In the genomic region with DNA sequence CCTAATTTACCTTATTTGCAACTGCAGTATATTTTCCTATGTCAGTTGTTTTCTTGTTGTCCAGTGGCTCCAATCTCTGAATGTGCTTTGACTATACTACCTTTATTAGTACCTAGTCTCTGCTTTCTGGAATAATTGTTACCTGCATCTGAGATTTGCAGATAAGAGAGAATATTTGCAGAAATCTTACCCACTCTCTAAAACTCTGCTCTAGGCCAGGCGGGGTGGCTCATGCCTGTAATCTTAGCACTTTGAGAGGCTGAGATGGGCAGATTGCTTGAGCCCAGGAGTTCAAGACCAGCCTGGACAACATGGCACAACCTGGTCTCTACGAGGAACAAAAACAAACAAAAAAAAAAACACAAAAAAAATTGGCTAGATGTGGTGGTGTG, we compare ENCODE assay signal across 18 cellular contexts. TPM values are rescaled to one million over a fixed set of nuclear protein-coding genes. Genes with fewer than 3 reads are reported as not detected.
DNase-seq lines count a peak whose midpoint lies in the region; ATAC-seq and TF ChIP-seq lines count a peak whose summit lies in the region.
"Had no signal": no experiment of that assay in that cellular context is flagged by ENCODE, and none has a peak within 500 bp of the region (broad histone marks: within the 10 kb centered on the region; RNA-seq: fewer than 3 reads in every experiment).

No MANE protein-coding gene starts in this region.

- H3K27ac ChIP-seq in RWPE2 (ENCODE audit: poor library complexity, severe bottlenecking) = peak overlapping the region; percentile 23
- H3K27ac ChIP-seq in lower lobe of right lung = no peak overlapping the region
- H3K27ac ChIP-seq in stomach smooth muscle (ENCODE audit: low read length) = no peak overlapping the region
- H3K27ac ChIP-seq: C4-2B, SJCRH30 had no signal

- H3K27me3 ChIP-seq in RWPE2 (ENCODE audit: insufficient read depth, poor library complexity, severe bottlenecking) = no peaks in the 10 kb centered on the region
- H3K27me3 ChIP-seq in lower lobe of right lung (ENCODE audit: low read depth) = no peaks in the 10 kb centered on the region
- H3K27me3 ChIP-seq in stomach smooth muscle (ENCODE audit: control insufficient read depth in 1 of 2, insufficient read depth in 2 of 2, low read length in 2 of 2) = no peaks in the 10 kb centered on the region
- H3K27me3 ChIP-seq: SJCRH30 had no signal

- no peak for DNase-seq in activated naive CD8-positive, alpha-beta T cell treated with anti-CD3 and anti-CD28 coated beads, Interleukin-2, amount 50 U/mL, for 24 hours
- DNase-seq in activated naive CD8-positive, alpha-beta T cell treated with anti-CD3 and anti-CD28 coated beads for 36 hours = no peak
- DNase-seq in RWPE2 (ENCODE audit: low spot score) (no peak), lower lobe of right lung (no peak), NCI-H1417 treated with DMSO at 0.1 percent for 48 hours (lab: John Stamatoyannopoulos, UW) (no peak)
- no peak for DNase-seq in effector CD8-positive, alpha-beta T cell (lab: John Stamatoyannopoulos, UW)
- DNase-seq: activated CD4-positive, alpha-beta T cell treated with anti-CD3 and anti-CD28 coated beads for 1 hour; effector memory CD4-positive, alpha-beta T cell; heart right ventricle; mammary epithelial cell; NCI-H524 treated with DMSO at 0.1 percent for 48 hours; nephron progenitor cell; SJCRH30 had no signal

- TF ChIP-seq CTCF in RWPE2 (IDR thresholded peaks at IDR 0.05; ENCODE audit: poor library complexity, severe bottlenecking) (no peak), lower lobe of right lung (IDR thresholded peaks at IDR 0.05) (no peak)

- H3K4me3 Mint-ChIP-seq in activated naive CD8-positive, alpha-beta T cell treated with anti-CD3 and anti-CD28 coated beads, Interleukin-2, amount 50 U/mL, for 24 hours = peak overlapping the region; percentile 90
- no peak overlapping the region for H3K4me3 Mint-ChIP-seq in activated naive CD8-positive, alpha-beta T cell treated with anti-CD3 and anti-CD28 coated beads for 36 hours

- H3K4me1 ChIP-seq in RWPE2 (ENCODE audit: insufficient read depth, poor library complexity, severe bottlenecking) (peaks cover 25% of the 10 kb centered on the region), lower lobe of right lung (no peaks in the 10 kb centered on the region), stomach smooth muscle (ENCODE audit: control insufficient read depth, insufficient read depth, low read length) (no peaks in the 10 kb centered on the region)

- H3K27me3 Mint-ChIP-seq in activated naive CD8-positive, alpha-beta T cell treated with anti-CD3 and anti-CD28 coated beads, Interleukin-2, amount 50 U/mL, for 24 hours = peaks cover 9% of the 10 kb centered on the region
- H3K27me3 Mint-ChIP-seq in activated naive CD8-positive, alpha-beta T cell treated with anti-CD3 and anti-CD28 coated beads for 36 hours = peaks cover 8% of the 10 kb centered on the region

- peaks cover 1% of the 10 kb centered on the region for H3K36me3 Mint-ChIP-seq in activated naive CD8-positive, alpha-beta T cell treated with anti-CD3 and anti-CD28 coated beads, Interleukin-2, amount 50 U/mL, for 24 hours (ENCODE audit: low read depth)
- H3K36me3 Mint-ChIP-seq in activated naive CD8-positive, alpha-beta T cell treated with anti-CD3 and anti-CD28 coated beads for 36 hours = peaks cover 3% of the 10 kb centered on the region
- H3K36me3 Mint-ChIP-seq: stimulated activated effector memory CD8-positive, alpha-beta T cell treated with anti-CD3 and anti-CD28 coated beads, Interleukin-12 subunit alpha, Interleukin-12 subunit beta, amount 100 ng/mL, for 72 hours had no signal

- H3K4me3 ChIP-seq in RWPE2 (ENCODE audit: severe bottlenecking) (no peak overlapping the region), lower lobe of right lung (peak overlapping the region; percentile 78), stomach smooth muscle (ENCODE audit: low read length in 2 of 2) (peak overlapping the region; percentile 90 to 91)

- peak overlapping the region in 1 of 2 donors; percentile 97 for H3K9ac ChIP-seq in stomach smooth muscle (ENCODE audit: low read length in 2 of 2)

- intact Hi-C loops in lower lobe of right lung (cut with DNase I) = no loop called here

- peaks cover 20% of the 10 kb centered on the region for H3K4me1 Mint-ChIP-seq in activated naive CD8-positive, alpha-beta T cell treated with anti-CD3 and anti-CD28 coated beads, Interleukin-2, amount 50 U/mL, for 24 hours
- peaks cover 29% of the 10 kb centered on the region for H3K4me1 Mint-ChIP-seq in activated naive CD8-positive, alpha-beta T cell treated with anti-CD3 and anti-CD28 coated beads for 36 hours

- H3K36me3 ChIP-seq in RWPE2 (ENCODE audit: low read depth) (no peaks in the 10 kb centered on the region), lower lobe of right lung (no peaks in the 10 kb centered on the region), stomach smooth muscle (ENCODE audit: control insufficient read depth in 2 of 2, insufficient read depth in 2 of 2, low read length in 2 of 2) (no peaks in the 10 kb centered on the region)
- H3K36me3 ChIP-seq: heart right ventricle, SJCRH30 had no signal

- H3K9me3 Mint-ChIP-seq in activated naive CD8-positive, alpha-beta T cell treated with anti-CD3 and anti-CD28 coated beads, Interleukin-2, amount 50 U/mL, for 24 hours = no peaks in the 10 kb centered on the region
- no peaks in the 10 kb centered on the region for H3K9me3 Mint-ChIP-seq in activated naive CD8-positive, alpha-beta T cell treated with anti-CD3 and anti-CD28 coated beads for 36 hours
- H3K9me3 Mint-ChIP-seq: activated T-helper 2 cell treated with anti-CD3 and anti-CD28 coated beads, Interferon-gamma antibody, Interleukin-2, Interleukin-4, amounts not matched to agents 10 μg/mL and 5 μg/mL and 100 μg/mL, durations not matched to agents 14 hours and 24 hours and 36 hours; nephron progenitor cell; stimulated activated effector memory CD8-positive, alpha-beta T cell treated with anti-CD3 and anti-CD28 coated beads, Interleukin-12 subunit alpha, Interleukin-12 subunit beta, amount 100 ng/mL, for 72 hours had no signal

- ATAC-seq in activated naive CD8-positive, alpha-beta T cell treated with anti-CD3 and anti-CD28 coated beads, Interleukin-2, amount 50 U/mL, for 24 hours = no peak
- no peak for ATAC-seq in RWPE2 (ENCODE audit: low read depth)
- no peak for ATAC-seq in lower lobe of right lung
- ATAC-seq in GM21447 (IDR thresholded peaks at IDR 0.05; ENCODE audit: unreplicated experiment) = no peak
- ATAC-seq: heart right ventricle; stimulated activated effector memory CD8-positive, alpha-beta T cell treated with anti-CD3 and anti-CD28 coated beads, Interleukin-12 subunit alpha, Interleukin-12 subunit beta, amount 100 ng/mL, for 72 hours had no signal

- H3K9me3 ChIP-seq in RWPE2 (ENCODE audit: severe bottlenecking) = no peaks in the 10 kb centered on the region
- H3K9me3 ChIP-seq in lower lobe of right lung = no peaks in the 10 kb centered on the region
- H3K9me3 ChIP-seq in stomach smooth muscle (ENCODE audit: control insufficient read depth in 2 of 2, low read length in 2 of 2) = no peaks in the 10 kb centered on the region
- H3K9me3 ChIP-seq: heart right ventricle, SJCRH30 had no signal

- no peak overlapping the region for H3K27ac Mint-ChIP-seq in activated naive CD8-positive, alpha-beta T cell treated with anti-CD3 and anti-CD28 coated beads, Interleukin-2, amount 50 U/mL, for 24 hours
- no peak overlapping the region for H3K27ac Mint-ChIP-seq in activated naive CD8-positive, alpha-beta T cell treated with anti-CD3 and anti-CD28 coated beads for 36 hours
- H3K27ac Mint-ChIP-seq: activated T-helper 2 cell treated with anti-CD3 and anti-CD28 coated beads, Interferon-gamma antibody, Interleukin-2, Interleukin-4, amounts not matched to agents 10 μg/mL and 5 μg/mL and 100 μg/mL, durations not matched to agents 14 hours and 24 hours and 36 hours; nephron progenitor cell; stimulated activated effector memory CD8-positive, alpha-beta T cell treated with anti-CD3 and anti-CD28 coated beads, Interleukin-12 subunit alpha, Interleukin-12 subunit beta, amount 100 ng/mL, for 72 hours had no signal

RNA-seq across cellular contexts. Expression of gene SYDE2, which starts 2.0 kb away (rescaled TPM):
- total RNA-seq in activated naive CD8-positive, alpha-beta T cell treated with anti-CD3 and anti-CD28 coated beads for 36 hours = 1 to 10 TPM; 3.7 to 3.9 TPM
- 21.3 TPM for total RNA-seq in lower lobe of right lung

RNA-seq across cellular contexts. Expression of gene C1orf52, which starts 56.6 kb away (rescaled TPM):
- 10 to 100 TPM; 29.3 to 30.0 TPM for total RNA-seq in activated naive CD8-positive, alpha-beta T cell treated with anti-CD3 and anti-CD28 coated beads for 36 hours
- 23.4 TPM for total RNA-seq in lower lobe of right lung
